15 cellular contexts compared by ENCODE assay signal in genomic region chr1:108141604-108142003, GRCh38. TPM values are rescaled to one million over a fixed set of nuclear protein-coding genes. Genes with fewer than 3 reads are reported as not detected.
A peak's percentile ranks its signal among the peaks of the same experiment; 100 is the strongest.
DNase-seq lines count a peak whose midpoint lies in the region; ATAC-seq, FAIRE-seq and TF ChIP-seq lines count a peak whose summit lies in the region.
"Had no signal": no experiment of that assay in that cellular context is flagged by ENCODE, and none has a peak within 500 bp of the region (broad histone marks: within the 10 kb centered on the region; RNA-seq: fewer than 3 reads in every experiment).

No MANE protein-coding gene starts in this region.

- no TSS peak for BruUV-seq in mammary epithelial cell (replicated peaks; lab: Mats Ljungman, UMichigan)

- 87% methylated on average over 3 of the region's 3 CpGs for WGBS in mammary epithelial cell (ENCODE audit: low coverage, missing lambda C conversion rate)

- CTCF ChIA-PET in mammary epithelial cell (lab: Charles Lee; ENCODE audit: low non-redundant PET): no interaction called here

- ATAC-seq in HG02973 (IDR thresholded peaks at IDR 0.05; ENCODE audit: unreplicated experiment): no peak
- ATAC-seq: gastroesophageal sphincter had no signal

- peaks cover 7% of the 10 kb centered on the region for H3K4me1 ChIP-seq in mammary epithelial cell (ENCODE audit: insufficient read depth, low read length)
- H3K4me1 ChIP-seq: gastroesophageal sphincter, Peyer's patch had no signal

- no peak overlapping the region for H3K27ac ChIP-seq in mammary epithelial cell (ENCODE audit: insufficient read depth, low read depth, low read length)
- H3K27ac ChIP-seq: dorsolateral prefrontal cortex, gastroesophageal sphincter, Peyer's patch had no signal

- peaks cover 3% of the 10 kb centered on the region for H3K79me2 ChIP-seq in mammary epithelial cell (ENCODE audit: insufficient read depth, low read length)

- no peaks in the 10 kb centered on the region for H4K20me1 ChIP-seq in mammary epithelial cell (ENCODE audit: insufficient read depth, low read length)

- H3K36me3 ChIP-seq in mammary epithelial cell (ENCODE audit: insufficient read depth, low read length): peaks cover 16% of the 10 kb centered on the region

- no peak overlapping the region for H3K4me3 ChIP-seq in mammary epithelial cell (replicated peaks in 1 of 3; ENCODE audit: insufficient read depth in 1 of 3, low read depth in 2 of 3, low read length in 3 of 3)
- H3K4me3 ChIP-seq: dorsolateral prefrontal cortex, gastroesophageal sphincter, Peyer's patch had no signal

- no peak overlapping the region for H3K4me2 ChIP-seq in mammary epithelial cell (ENCODE audit: insufficient read depth, low read depth, low read length)

- no peak for TF ChIP-seq CTCF in mammary epithelial cell (conservative IDR thresholded peaks at IDR 0.05 in 1 of 2, IDR thresholded peaks at IDR 0.05 in 1 of 2; ENCODE audit: extremely low read depth in 1 of 2, insufficient read depth in 1 of 2, low read depth in 1 of 2, low read length in 2 of 2)

- peak; percentile 49 for FAIRE-seq in islet of Langerhans (lab: Jason Lieb, UNC)

- no peaks in the 10 kb centered on the region for H3K27me3 ChIP-seq in mammary epithelial cell (ENCODE audit: insufficient read depth, low read length)
- H3K27me3 ChIP-seq: dorsolateral prefrontal cortex, gastroesophageal sphincter, Peyer's patch had no signal

- H3K9ac ChIP-seq in mammary epithelial cell (ENCODE audit: insufficient read depth, low read length): no peak overlapping the region

- in situ Hi-C loops in mammary epithelial cell (cut with MboI; ENCODE audit: low sequenced_read_pairs in 2 of 2): no loop called here

- H2AFZ ChIP-seq in mammary epithelial cell (ENCODE audit: low read depth, low read length): no peak overlapping the region

- DNase-seq in EL (peak; percentile 59), NOMO-1 (lab: John Stamatoyannopoulos, UW; ENCODE audit: unreplicated experiment in 2 of 2) (peak; percentile 77 to 95), mammary epithelial cell (peak; percentile 41), dermis blood vessel endothelial cell (no peak)
- DNase-seq in stimulated activated naive CD4-positive, alpha-beta T cell (lab: John Stamatoyannopoulos, UW): no peak
- DNase-seq in central memory CD4-positive, alpha-beta T cell: no peak
- DNase-seq: dorsolateral prefrontal cortex, immature natural killer cell, NCI-H1436 treated with DMSO at 0.1 percent for 48 hours, NCI-H446 treated with DMSO at 0.1 percent for 48 hours, nucleus accumbens, Peyer's patch had no signal

- no peaks in the 10 kb centered on the region for H3K9me3 ChIP-seq in mammary epithelial cell (replicated peaks; ENCODE audit: insufficient read depth, low read length)
- H3K9me3 ChIP-seq: gastroesophageal sphincter, Peyer's patch had no signal

- intact Hi-C loops in mammary epithelial cell (cut with micrococcal nuclease): no loop called here

- dilution Hi-C loops in mammary epithelial cell (cut with HindIII; ENCODE audit: low sequenced_read_pairs): no loop called here

RNA-seq across cellular contexts. Expression of gene SLC25A24, which starts 58.5 kb away (rescaled TPM):
- total RNA-seq in mammary epithelial cell (10 to 100 TPM; 47.6 to 60.7 TPM), dermis blood vessel endothelial cell (49.5 and 49.9 TPM in 2 replicates)
- 21.9 TPM for polyA plus RNA-seq in mammary epithelial cell
- 33.8 TPM for polyA minus RNA-seq in mammary epithelial cell

Comparison
In these comparisons a context has a peak if more than half of its experiments do, and no peak if none do; other contexts are left out.
1. DNase-seq: peak in EL (single experiment), NOMO-1 (2 of 2) and mammary epithelial cell (single experiment); none in stimulated activated naive CD4-positive, alpha-beta T cell (0 of 6), central memory CD4-positive, alpha-beta T cell (single experiment) and dermis blood vessel endothelial cell (single experiment).